ENCODE assay signal across 19 cellular contexts in genomic region chr10:118278649-118279048, GRCh38.
DNase-seq lines count a peak whose midpoint lies in the region; ATAC-seq, FAIRE-seq and TF ChIP-seq lines count a peak whose summit lies in the region.
"Had no signal": no experiment of that assay in that cellular context is flagged by ENCODE, and none has a peak within 500 bp of the region (broad histone marks: within the 10 kb centered on the region; RNA-seq: fewer than 3 reads in every experiment).

No MANE protein-coding gene starts in this region.

- peak overlapping the region; percentile 49 for H2AFZ ChIP-seq in mammary epithelial cell (ENCODE audit: low read depth, low read length)

- no peak overlapping the region for H3K27ac ChIP-seq in mammary epithelial cell (ENCODE audit: insufficient read depth, low read depth, low read length)
- no peak overlapping the region for H3K27ac ChIP-seq in foreskin keratinocyte
- H3K27ac ChIP-seq: A549, HL-60, Peyer's patch had no signal

- no peak overlapping the region for H3K27ac Mint-ChIP-seq in activated T-helper 17 cell treated with anti-CD3 and anti-CD28 coated beads, Interleukin-2, amount 50 U/mL, for 72 hours
- H3K27ac Mint-ChIP-seq: CD4-positive, CD25-positive, alpha-beta regulatory T cell had no signal

- DNase-seq in AG08395 (ENCODE audit: low spot score) (peak; percentile 25), HS-5 (ENCODE audit: low read depth) (peak; percentile 10), mammary epithelial cell (peak; percentile 56), foreskin keratinocyte (peak; percentile 48 to 63), frontal cortex (ENCODE audit: low spot score in 2 of 2) (no peak), amniotic stem cell (lab: John Stamatoyannopoulos, UW) (no peak)
- DNase-seq: Caco-2; CD4-positive, CD25-positive, alpha-beta regulatory T cell; HCEC 1CT; KBM-7; MG63; NCI-H1092; NCI-H524; Peyer's patch; SHP77 had no signal

- ATAC-seq in foreskin keratinocyte (peak; percentile 89), GM19035 (IDR thresholded peaks at IDR 0.05; ENCODE audit: unreplicated experiment) (no peak)
- ATAC-seq in activated T-helper 17 cell treated with anti-CD3 and anti-CD28 coated beads, Interleukin-2, amount 50 U/mL, for 72 hours (replicated peaks): no peak
- ATAC-seq: A549 had no signal

- no peak for FAIRE-seq in frontal cortex (lab: Jason Lieb, UNC)
- FAIRE-seq: A549 had no signal

- CTCF ChIA-PET in mammary epithelial cell (lab: Charles Lee; ENCODE audit: low non-redundant PET): no interaction called here

- peaks cover 4% of the 10 kb centered on the region for H3K9me3 Mint-ChIP-seq in activated T-helper 17 cell treated with anti-CD3 and anti-CD28 coated beads, Interleukin-2, amount 50 U/mL, for 72 hours

- H3K36me3 ChIP-seq in mammary epithelial cell (ENCODE audit: insufficient read depth, low read length): no peaks in the 10 kb centered on the region
- H3K36me3 ChIP-seq: MG63, Peyer's patch had no signal

- in situ Hi-C loops in mammary epithelial cell (cut with MboI; ENCODE audit: low sequenced_read_pairs in 2 of 2): no loop called here

- peaks cover 18% of the 10 kb centered on the region for H3K27me3 Mint-ChIP-seq in activated T-helper 17 cell treated with anti-CD3 and anti-CD28 coated beads, Interleukin-2, amount 50 U/mL, for 72 hours

- H3K9ac ChIP-seq in mammary epithelial cell (ENCODE audit: insufficient read depth, low read length): no peak overlapping the region

- intact Hi-C loops in mammary epithelial cell (cut with micrococcal nuclease): no loop called here

- BruUV-seq in mammary epithelial cell (replicated peaks; lab: Mats Ljungman, UMichigan): no TSS peak

- dilution Hi-C loops in mammary epithelial cell (cut with HindIII; ENCODE audit: low sequenced_read_pairs): no loop called here

- peak overlapping the region; percentile 39 for H3K4me2 ChIP-seq in mammary epithelial cell (ENCODE audit: insufficient read depth, low read depth, low read length)
- H3K4me2 ChIP-seq: A549 had no signal

- no peaks in the 10 kb centered on the region for H3K4me1 Mint-ChIP-seq in activated T-helper 17 cell treated with anti-CD3 and anti-CD28 coated beads, Interleukin-2, amount 50 U/mL, for 72 hours
- H3K4me1 Mint-ChIP-seq: CD4-positive, CD25-positive, alpha-beta regulatory T cell had no signal

- H4K20me1 ChIP-seq in mammary epithelial cell (ENCODE audit: insufficient read depth, low read length): no peaks in the 10 kb centered on the region

- H3K27me3 ChIP-seq in mammary epithelial cell (ENCODE audit: insufficient read depth, low read length) (no peaks in the 10 kb centered on the region), foreskin keratinocyte (no peaks in the 10 kb centered on the region)
- H3K27me3 ChIP-seq: MG63, Peyer's patch had no signal

- no peaks in the 10 kb centered on the region for H3K36me3 Mint-ChIP-seq in activated T-helper 17 cell treated with anti-CD3 and anti-CD28 coated beads, Interleukin-2, amount 50 U/mL, for 72 hours (ENCODE audit: low read depth)
- H3K36me3 Mint-ChIP-seq: CD4-positive, CD25-positive, alpha-beta regulatory T cell had no signal

- H3K79me2 ChIP-seq in mammary epithelial cell (ENCODE audit: insufficient read depth, low read length): no peaks in the 10 kb centered on the region

- peaks cover 8% of the 10 kb centered on the region for H3K9me3 ChIP-seq in mammary epithelial cell (replicated peaks; ENCODE audit: insufficient read depth, low read length)
- H3K9me3 ChIP-seq: Caco-2, MG63, Peyer's patch had no signal

- H3K4me1 ChIP-seq in mammary epithelial cell (ENCODE audit: insufficient read depth, low read length): peaks cover 15% of the 10 kb centered on the region
- peaks cover 7% of the 10 kb centered on the region for H3K4me1 ChIP-seq in foreskin keratinocyte
- H3K4me1 ChIP-seq: A549, Caco-2, Peyer's patch had no signal

- H3K4me3 ChIP-seq in mammary epithelial cell (replicated peaks in 1 of 3; ENCODE audit: insufficient read depth in 1 of 3, low read depth in 2 of 3, low read length in 3 of 3): no peak overlapping the region
- H3K4me3 ChIP-seq: A549, MG63, Peyer's patch had no signal

- TF ChIP-seq CTCF in mammary epithelial cell (conservative IDR thresholded peaks at IDR 0.05 in 1 of 2, IDR thresholded peaks at IDR 0.05 in 1 of 2; ENCODE audit: extremely low read depth in 1 of 2, insufficient read depth in 1 of 2, low read depth in 1 of 2, low read length in 2 of 2) (no peak), foreskin keratinocyte (conservative IDR thresholded peaks at IDR 0.05) (no peak)

- no peak overlapping the region for H3K4me3 Mint-ChIP-seq in activated T-helper 17 cell treated with anti-CD3 and anti-CD28 coated beads, Interleukin-2, amount 50 U/mL, for 72 hours
- H3K4me3 Mint-ChIP-seq: CD4-positive, CD25-positive, alpha-beta regulatory T cell had no signal

Comparison
In these comparisons a context has a peak if more than half of its experiments do, and no peak if none do; other contexts are left out.
1. DNase-seq: peak in AG08395 (single experiment), HS-5 (single experiment), mammary epithelial cell (single experiment) and foreskin keratinocyte (2 of 2); none in frontal cortex (0 of 2) and amniotic stem cell (single experiment).